Comparison of ENCODE assay signal across 1 cellular context in genomic region chr11:31816467-31817053, GRCh38.
TF ChIP-seq lines count a peak whose summit lies in the region.

No MANE protein-coding gene starts in this region.

TF ChIP-seq in K562, 482 proteins besides CTCF, POLR2A, EP300 and RAD21 (continued from another document):
- peak; percentile 74 for TF ChIP-seq PKNOX1 (IDR thresholded peaks at IDR 0.05)
- no peak for TF ChIP-seq THRAP3 (IDR thresholded peaks at IDR 0.05; ENCODE audit: borderline replicate concordance)
- no peak for TF ChIP-seq SMARCA4 (IDR thresholded peaks at IDR 0.05)
- TF ChIP-seq MEIS2 (IDR thresholded peaks at IDR 0.05; ENCODE audit: partially characterized antibody), result peak; percentile 73
- peak; percentile 37; the same call in 1 of the 2 replicates for TF ChIP-seq PHF8 (IDR thresholded peaks at IDR 0.05; ENCODE audit: borderline replicate concordance, low read length)
- peak; percentile 28; the same call in 1 of the 2 replicates for TF ChIP-seq TFAP4 (CRISPR knock-in tag; IDR thresholded peaks at IDR 0.05; ENCODE audit: borderline replicate concordance)
- peak; percentile 24 for TF ChIP-seq KDM5B (IDR thresholded peaks at IDR 0.05; ENCODE audit: insufficient replicate concordance, low read depth, low read length)
- TF ChIP-seq ZEB2 (IDR thresholded peaks at IDR 0.05), result 0 out of 2 replicates have a peak, but pooled peaks have one; percentile 13
- TF ChIP-seq ZNF589 (CRISPR knock-in tag; IDR thresholded peaks at IDR 0.05; ENCODE audit: low read depth), result 0 out of 2 replicates have a peak, but pooled peaks have one; percentile 7
- no peak for TF ChIP-seq ZBTB49 (CRISPR knock-in tag; IDR thresholded peaks at IDR 0.05; ENCODE audit: borderline replicate concordance)
- TF ChIP-seq ZFX (CRISPR knock-in tag; IDR thresholded peaks at IDR 0.05), result peak; percentile 61
